In the genomic region with DNA sequence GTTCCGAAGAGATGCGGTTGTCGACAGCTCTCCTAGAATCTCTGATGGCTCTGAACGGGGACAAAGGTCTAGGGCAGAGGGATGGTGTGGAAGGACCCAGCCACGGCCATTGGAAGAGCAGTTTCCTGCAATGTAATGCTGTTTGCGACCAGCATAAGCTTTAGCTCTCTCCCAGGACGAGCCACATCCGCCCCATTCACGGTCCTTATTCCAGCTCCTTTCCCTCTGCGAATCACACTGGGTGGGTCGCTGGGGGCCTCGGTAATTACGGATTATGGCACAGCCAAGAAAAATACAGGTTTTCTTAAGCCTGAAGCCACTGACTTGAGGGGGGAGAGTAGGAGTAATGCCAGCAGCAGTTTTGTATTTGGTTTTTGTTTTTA, we compare ENCODE assay signal across 8 cellular contexts. TPM values are rescaled to one million over a fixed set of nuclear protein-coding genes. Genes with fewer than 3 reads are reported as not detected.
A peak's percentile ranks its signal among the peaks of the same experiment; 100 is the strongest.
DNase-seq lines count a peak whose midpoint lies in the region; ATAC-seq and TF ChIP-seq lines count a peak whose summit lies in the region.

No MANE protein-coding gene starts in this region.

- H3K4me3 Mint-ChIP-seq in activated naive CD4-positive, alpha-beta T cell treated with anti-CD3 and anti-CD28 coated beads, Interleukin-2, amount 50 U/mL, for 24 hours: peak overlapping the region; percentile 99

- peak in 1 of 4 experiments; percentile 9 for TF ChIP-seq CTCF in sigmoid colon (IDR thresholded peaks at IDR 0.05)

- intact Hi-C loops in Right ventricle myocardium inferior (cut with DNase I) (no loop called here), cardiac septum (cut with DNase I) (loop anchor here (1.0 kb wide), 1 partner anchor 9 kb away; no protein-coding TSS in a partner anchor), right cardiac atrium (cut with DNase I) (no loop called here), sigmoid colon (cut with DNase I) (no loop called here)

- H3K4me1 ChIP-seq in right cardiac atrium (ENCODE audit: control insufficient read depth, insufficient read depth, low read length) (no peaks in the 10 kb centered on the region), sigmoid colon (peaks cover 0 to 17% (median 15%) of the 10 kb centered on the region in 4 donors)

- DNase-seq in Right ventricle myocardium inferior (ENCODE audit: missing footprints) (no peak), cardiac septum (ENCODE audit: low spot score) (no peak), NCI-H1105 treated with DMSO at 0.1 percent for 48 hours (lab: John Stamatoyannopoulos, UW) (peak; percentile 56), right cardiac atrium (peak in 2 of 3 donors; percentile 63 to 66), sigmoid colon (no peak)

- peaks cover 41% of the 10 kb centered on the region for H3K4me1 Mint-ChIP-seq in activated naive CD4-positive, alpha-beta T cell treated with anti-CD3 and anti-CD28 coated beads, Interleukin-2, amount 50 U/mL, for 24 hours

- TF ChIP-seq EP300 in sigmoid colon (IDR thresholded peaks at IDR 0.05): no peak

- H3K4me3 ChIP-seq in right cardiac atrium (ENCODE audit: low read length) (peak overlapping the region; percentile 62), sigmoid colon (peak overlapping the region; percentile 39 to 53 (median 44))

- WGBS in right cardiac atrium: 6% methylated on average over 13 of the region's 13 CpGs
- WGBS in sigmoid colon, 2 donors: 3 to 5% methylated on average over 13 of the region's 13 CpGs

- H3K36me3 ChIP-seq in sigmoid colon: no peaks in the 10 kb centered on the region

- H3K36me3 Mint-ChIP-seq in activated naive CD4-positive, alpha-beta T cell treated with anti-CD3 and anti-CD28 coated beads, Interleukin-2, amount 50 U/mL, for 24 hours: no peaks in the 10 kb centered on the region

- H3K27me3 ChIP-seq in right cardiac atrium (ENCODE audit: control insufficient read depth, insufficient read depth): no peaks in the 10 kb centered on the region
- peaks cover 24 to 67% (median 54%) of the 10 kb centered on the region in 3 donors for H3K27me3 ChIP-seq in sigmoid colon

- no peaks in the 10 kb centered on the region for H3K9me3 Mint-ChIP-seq in activated naive CD4-positive, alpha-beta T cell treated with anti-CD3 and anti-CD28 coated beads, Interleukin-2, amount 50 U/mL, for 24 hours

- peak overlapping the region; percentile 94 for H3K27ac Mint-ChIP-seq in activated naive CD4-positive, alpha-beta T cell treated with anti-CD3 and anti-CD28 coated beads, Interleukin-2, amount 50 U/mL, for 24 hours

- H3K9me3 ChIP-seq in right cardiac atrium (ENCODE audit: control insufficient read depth, low read length): peaks cover 4% of the 10 kb centered on the region
- H3K9me3 ChIP-seq in sigmoid colon: no peaks in the 10 kb centered on the region

- H3K27me3 Mint-ChIP-seq in activated naive CD4-positive, alpha-beta T cell treated with anti-CD3 and anti-CD28 coated beads, Interleukin-2, amount 50 U/mL, for 24 hours: no peaks in the 10 kb centered on the region

- H3K27ac ChIP-seq in right cardiac atrium (ENCODE audit: low read length): peak overlapping the region; percentile 93
- H3K27ac ChIP-seq in sigmoid colon: peak overlapping the region; percentile 78 to 86 (median 84)

- no peak for TF ChIP-seq POLR2A in sigmoid colon (IDR thresholded peaks at IDR 0.05)

- ATAC-seq in Right ventricle myocardium inferior (peak; percentile 47), right cardiac atrium (peak; percentile 71 to 72), HG02884 (IDR thresholded peaks at IDR 0.05; ENCODE audit: unreplicated experiment) (no peak), HG02938 (IDR thresholded peaks at IDR 0.05; ENCODE audit: unreplicated experiment) (no peak)

RNA-seq across cellular contexts. Expression of a gene that starts 22.7 kb away (rescaled TPM):
- 0.84 TPM for total RNA-seq in Right ventricle myocardium inferior
- 1.2 TPM for total RNA-seq in cardiac septum
- total RNA-seq in right cardiac atrium: 1 to 10 TPM in 3 of 4 donors, under 1 TPM in 1; 0.95 to 1.9 (median 1.4) TPM
- 1.4 TPM for polyA plus RNA-seq in right cardiac atrium
- total RNA-seq in sigmoid colon: 1 to 10 TPM; 1.8 to 4.4 (median 3.7) TPM
- 10 to 100 TPM in 1 of 3 donors, 1 to 10 TPM in 1, under 1 TPM in 1; 0.69 to 12.4 (median 1.8) TPM for polyA plus RNA-seq in sigmoid colon

Comparison
In these comparisons a context has a peak if more than half of its experiments do, and no peak if none do; other contexts are left out.
1. DNase-seq: peak in NCI-H1105 treated with DMSO at 0.1 percent for 48 hours (single experiment) and right cardiac atrium (2 of 3); none in Right ventricle myocardium inferior (single experiment), cardiac septum (single experiment) and sigmoid colon (single experiment).
2. ATAC-seq: peak in Right ventricle myocardium inferior (single experiment) and right cardiac atrium (2 of 2); none in HG02884 (single experiment) and HG02938 (single experiment).